ENCODE assay signal across 19 cellular contexts in the genomic region with DNA sequence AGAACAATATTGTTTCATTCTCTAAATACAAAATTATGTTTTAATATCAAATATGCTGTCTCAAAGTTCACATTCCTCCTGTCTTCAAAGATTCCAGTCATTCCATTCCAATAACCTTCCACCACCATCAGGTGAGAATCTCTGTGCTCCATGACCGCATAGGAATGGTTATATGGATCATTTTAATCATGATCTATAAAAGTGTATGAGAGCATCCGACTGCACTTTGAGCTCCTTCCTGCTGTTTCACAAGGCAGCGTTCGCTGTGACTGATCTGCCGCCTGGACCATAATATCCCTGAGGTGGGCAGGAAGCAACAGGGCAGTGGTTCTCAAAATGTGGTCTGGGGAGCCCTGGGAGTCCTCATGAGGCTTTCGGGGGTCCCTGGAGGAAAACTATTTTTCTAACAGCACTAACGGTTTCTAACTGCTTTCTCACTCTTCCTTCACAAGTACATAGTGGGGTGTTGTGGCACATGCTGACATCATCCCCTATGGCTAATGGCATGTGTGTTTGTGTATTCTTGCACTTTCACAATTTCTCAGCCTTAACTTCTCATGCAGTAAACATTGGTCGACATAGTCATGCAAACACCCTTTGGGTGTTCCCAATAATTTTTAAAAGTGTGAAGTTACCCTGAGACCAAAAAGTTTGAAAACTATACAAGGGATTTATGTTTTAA.
"Had no signal": no experiment of that assay in that cellular context is flagged by ENCODE, and none has a peak within 500 bp of the region (broad histone marks: within the 10 kb centered on the region; RNA-seq: fewer than 3 reads in every experiment).

No MANE protein-coding gene starts in this region.

- H3K27me3 ChIP-seq: ascending aorta, right atrium auricular region, vagina had no signal

- H3K4me1 ChIP-seq: ascending aorta, right atrium auricular region, tibial nerve, vagina had no signal

- H3K9me3 ChIP-seq: ascending aorta, mucosa of descending colon, neutrophil, right atrium auricular region, tibial nerve, vagina had no signal

- ATAC-seq: activated CD4-positive, alpha-beta T cell treated with anti-CD3 and anti-CD28 coated beads for 36 hours; mucosa of descending colon; naive thymus-derived CD8-positive, alpha-beta T cell had no signal

- H3K27ac ChIP-seq: ascending aorta, epithelial cell of prostate, neutrophil, right atrium auricular region, skin epidermis, tibial nerve, vagina had no signal

- H3K36me3 ChIP-seq: ascending aorta, neutrophil, right atrium auricular region, tibial nerve, vagina had no signal

- H3K4me3 ChIP-seq: ascending aorta, mucosa of descending colon, right atrium auricular region, skin epidermis, tibial nerve, vagina had no signal

- DNase-seq: activated CD4-positive, alpha-beta memory T cell treated with anti-CD3 and anti-CD28 coated beads for 36 hours; activated CD4-positive, alpha-beta T cell treated with anti-CD3 and anti-CD28 coated beads for 36 hours; activated naive CD4-positive, alpha-beta T cell treated with anti-CD3 and anti-CD28 coated beads, Interleukin-2, amount 10 ng/mL, durations not matched to agents 7 days and 5 days; activated T-cell treated with anti-CD3 and anti-CD28 coated beads, Interleukin-2, amount 50 U/mL, for 24 hours; dermis blood vessel endothelial cell; foreskin melanocyte; mucosa of descending colon; naive thymus-derived CD8-positive, alpha-beta T cell; stimulated activated CD4-positive, alpha-beta T cell treated with anti-CD3 and anti-CD28 coated beads, Interleukin-4, amount 100 ng/mL, for 4 hours; stimulated activated CD8-positive, alpha-beta memory T cell treated with anti-CD3 and anti-CD28 coated beads, Interleukin-4, amount 100 ng/mL, for 48 hours; stimulated activated naive CD4-positive, alpha-beta T cell treated with Interleukin-2 at 50 U/mL for 16 hours; substantia nigra had no signal
